8 cellular contexts compared by ENCODE assay signal in the genomic region with DNA sequence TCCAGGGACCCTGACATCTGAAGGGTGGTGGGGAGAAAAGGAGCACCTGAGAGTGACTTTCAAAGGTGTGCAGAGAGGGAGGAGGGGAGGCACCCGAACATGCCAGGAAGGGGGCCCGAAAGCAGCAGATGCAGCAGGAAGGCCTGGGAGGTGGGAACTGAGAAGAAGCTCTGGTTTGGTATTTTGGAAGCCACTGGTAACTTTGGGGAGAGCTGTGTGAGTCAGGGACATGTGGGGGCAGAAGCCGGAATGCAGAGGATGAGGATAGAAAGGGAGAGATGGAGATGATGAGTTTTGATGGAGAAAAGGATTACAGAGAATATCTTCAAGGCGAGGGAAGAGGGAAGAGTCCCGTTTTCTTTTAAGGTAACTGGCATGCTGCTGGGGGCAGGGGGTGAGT. TPM values are rescaled to one million over a fixed set of nuclear protein-coding genes. Genes with fewer than 3 reads are reported as not detected.
"Had no signal": no experiment of that assay in that cellular context is flagged by ENCODE, and none has a peak within 500 bp of the region (broad histone marks: within the 10 kb centered on the region; RNA-seq: fewer than 3 reads in every experiment).

No MANE protein-coding gene starts in this region.

- ATAC-seq: GM23338, HCT116, K562 had no signal

- H3K4me1 ChIP-seq: HAP-1 had no signal

- H3K9me3 ChIP-seq: HAP-1 had no signal

- H3K4me1 Mint-ChIP-seq: GM23338 had no signal

- H2AFZ ChIP-seq: GM23338 had no signal

- H3K27ac Mint-ChIP-seq: GM23338, HFFc6 had no signal

- H3K9me3 Mint-ChIP-seq: GM23338 had no signal

- H3K4me3 Mint-ChIP-seq: GM23338, HFFc6 had no signal

- DNase-seq: HFFc6, IMR-90, KG1 had no signal

- H3K4me2 ChIP-seq: GM23338 had no signal

- H3K36me3 ChIP-seq: HAP-1 had no signal

- H3K4me3 ChIP-seq: GM23338, HAP-1, K562 had no signal

RNA-seq across cellular contexts. Expression of gene NRXN3, which starts 50.1 kb away (rescaled TPM):
- total RNA-seq: HT-29 had no signal
- polyA plus RNA-seq: K562 had no signal
